Comparison of ENCODE assay signal across 43 cellular contexts in genomic region chr16:8579559-8579958, GRCh38. TPM values are rescaled to one million over a fixed set of nuclear protein-coding genes. Genes with fewer than 3 reads are reported as not detected.
"Had no signal": no experiment of that assay in that cellular context is flagged by ENCODE, and none has a peak within 500 bp of the region (broad histone marks: within the 10 kb centered on the region; RNA-seq: fewer than 3 reads in every experiment).

No MANE protein-coding gene starts in this region.

- H3K27me3 ChIP-seq: ascending aorta, body of pancreas, brain microvascular endothelial cell had no signal

- FAIRE-seq: astrocyte, bronchial epithelial cell had no signal

- H3K4me3 ChIP-seq: adrenal gland, ascending aorta, body of pancreas, breast epithelium, cardiac muscle cell had no signal

- H3K4me1 ChIP-seq: adrenal gland, ascending aorta, body of pancreas, breast epithelium had no signal

- H3K4me3 Mint-ChIP-seq: activated naive CD4-positive, alpha-beta T cell treated with anti-CD3 and anti-CD28 coated beads for 36 hours; activated naive CD4-positive, alpha-beta T cell treated with anti-CD3 and anti-CD28 coated beads, Interleukin-2, amount 10 ng/mL, durations not matched to agents 7 days and 5 days; activated naive CD4-positive, alpha-beta T cell treated with anti-CD3 and anti-CD28 coated beads, Interleukin-2, amount 50 U/mL, for 24 hours; activated naive CD8-positive, alpha-beta T cell; activated naive CD8-positive, alpha-beta T cell treated with anti-CD3 and anti-CD28 coated beads for 36 hours; activated naive CD8-positive, alpha-beta T cell treated with anti-CD3 and anti-CD28 coated beads, Interleukin-2, amount 10 ng/mL, durations not matched to agents 7 days and 5 days; activated naive CD8-positive, alpha-beta T cell treated with anti-CD3 and anti-CD28 coated beads, Interleukin-2, amount 50 U/mL, for 24 hours; activated T-cell treated with anti-CD3 and anti-CD28 coated beads, Interleukin-2, amount 50 U/mL, for 24 hours; activated T-cell treated with anti-CD3 and anti-CD28 coated beads, Interleukin-2, amount 50 U/mL, for 4 hours; activated T-cell treated with anti-CD3 and anti-CD28 coated beads, Interleukin-2, amount 50 U/mL, for 72 hours; activated T-helper 1 cell treated with anti-CD3 and anti-CD28 coated beads, Interleukin-12 subunit alpha, Interleukin-12 subunit beta, Interleukin-2, Interleukin-4 antibody, amounts not matched to agents 30 ng/mL and 10 ng/mL and 1 ng/mL, durations not matched to agents 14 hours and 24 hours and 36 hours; activated T-helper 17 cell treated with anti-CD3 and anti-CD28 coated beads, Interleukin-2, amount 50 U/mL, for 72 hours; brain; central memory CD8-positive, alpha-beta T cell had no signal

- H3K36me3 ChIP-seq: adrenal gland, ascending aorta, brain microvascular endothelial cell, breast epithelium, cardiac muscle cell had no signal

- H3K4me1 Mint-ChIP-seq: activated naive CD4-positive, alpha-beta T cell treated with anti-CD3 and anti-CD28 coated beads, Interleukin-2, amount 10 ng/mL, durations not matched to agents 7 days and 5 days; activated naive CD4-positive, alpha-beta T cell treated with anti-CD3 and anti-CD28 coated beads, Interleukin-2, amount 50 U/mL, for 24 hours; activated T-helper 17 cell treated with anti-CD3 and anti-CD28 coated beads, Interleukin-2, amount 50 U/mL, for 72 hours had no signal

- H3K9me3 Mint-ChIP-seq: activated naive CD4-positive, alpha-beta T cell treated with anti-CD3 and anti-CD28 coated beads for 36 hours; activated naive CD4-positive, alpha-beta T cell treated with anti-CD3 and anti-CD28 coated beads, Interleukin-2, amount 10 ng/mL, durations not matched to agents 7 days and 5 days; activated naive CD4-positive, alpha-beta T cell treated with anti-CD3 and anti-CD28 coated beads, Interleukin-2, amount 50 U/mL, for 24 hours; activated naive CD4-positive, alpha-beta T cell treated with anti-CD3 and anti-CD28 coated beads, Interleukin-2, amount 50 U/mL, for 72 hours; activated naive CD8-positive, alpha-beta T cell treated with anti-CD3 and anti-CD28 coated beads for 36 hours; activated naive CD8-positive, alpha-beta T cell treated with anti-CD3 and anti-CD28 coated beads, Interleukin-2, amount 10 ng/mL, durations not matched to agents 7 days and 5 days; activated naive CD8-positive, alpha-beta T cell treated with anti-CD3 and anti-CD28 coated beads, Interleukin-2, amount 50 U/mL, for 24 hours; activated T-cell treated with anti-CD3 and anti-CD28 coated beads, Interleukin-2, amount 50 U/mL, for 24 hours; activated T-cell treated with anti-CD3 and anti-CD28 coated beads, Interleukin-2, amount 50 U/mL, for 4 hours; activated T-cell treated with anti-CD3 and anti-CD28 coated beads, Interleukin-2, amount 50 U/mL, for 72 hours; activated T-helper 1 cell treated with anti-CD3 and anti-CD28 coated beads, Interleukin-12 subunit alpha, Interleukin-12 subunit beta, Interleukin-2, Interleukin-4 antibody, amounts not matched to agents 30 ng/mL and 10 ng/mL and 1 ng/mL, durations not matched to agents 14 hours and 24 hours and 36 hours; activated T-helper 17 cell treated with anti-CD3 and anti-CD28 coated beads, Interleukin-2, amount 50 U/mL, for 72 hours; activated T-helper 2 cell treated with anti-CD3 and anti-CD28 coated beads, Interferon-gamma antibody, Interleukin-2, Interleukin-4, amounts not matched to agents 10 μg/mL and 5 μg/mL and 100 μg/mL, durations not matched to agents 14 hours and 24 hours and 36 hours; central memory CD8-positive, alpha-beta T cell had no signal

- ATAC-seq: activated naive CD4-positive, alpha-beta T cell treated with anti-CD3 and anti-CD28 coated beads, Interleukin-2, amount 50 U/mL, for 72 hours; activated naive CD8-positive, alpha-beta T cell treated with anti-CD3 and anti-CD28 coated beads, Interleukin-2, amount 50 U/mL, for 24 hours; activated T-cell treated with anti-CD3 and anti-CD28 coated beads, Interleukin-2, amount 50 U/mL, for 4 hours; activated T-cell treated with anti-CD3 and anti-CD28 coated beads, Interleukin-2, amount 50 U/mL, for 72 hours; activated T-helper 17 cell treated with anti-CD3 and anti-CD28 coated beads, Interleukin-2, amount 50 U/mL, for 72 hours; body of pancreas had no signal

- H3K27ac ChIP-seq: adrenal gland, ascending aorta, body of pancreas, brain microvascular endothelial cell, breast epithelium, cardiac muscle cell had no signal

- H3K9me3 ChIP-seq: adrenal gland, ascending aorta, body of pancreas, breast epithelium had no signal

- H3K36me3 Mint-ChIP-seq: activated naive CD4-positive, alpha-beta T cell treated with anti-CD3 and anti-CD28 coated beads, Interleukin-2, amount 10 ng/mL, durations not matched to agents 7 days and 5 days; activated naive CD4-positive, alpha-beta T cell treated with anti-CD3 and anti-CD28 coated beads, Interleukin-2, amount 50 U/mL, for 24 hours; activated naive CD4-positive, alpha-beta T cell treated with anti-CD3 and anti-CD28 coated beads, Interleukin-2, amount 50 U/mL, for 72 hours; activated naive CD8-positive, alpha-beta T cell; activated naive CD8-positive, alpha-beta T cell treated with anti-CD3 and anti-CD28 coated beads for 36 hours; activated naive CD8-positive, alpha-beta T cell treated with anti-CD3 and anti-CD28 coated beads, Interleukin-2, amount 10 ng/mL, durations not matched to agents 7 days and 5 days; brain had no signal

- H3K27ac Mint-ChIP-seq: activated naive CD4-positive, alpha-beta T cell treated with anti-CD3 and anti-CD28 coated beads for 36 hours; activated naive CD4-positive, alpha-beta T cell treated with anti-CD3 and anti-CD28 coated beads, Interleukin-2, amount 10 ng/mL, durations not matched to agents 7 days and 5 days; activated naive CD4-positive, alpha-beta T cell treated with anti-CD3 and anti-CD28 coated beads, Interleukin-2, amount 50 U/mL, for 24 hours; activated naive CD8-positive, alpha-beta T cell; activated naive CD8-positive, alpha-beta T cell treated with anti-CD3 and anti-CD28 coated beads for 36 hours; activated naive CD8-positive, alpha-beta T cell treated with anti-CD3 and anti-CD28 coated beads, Interleukin-2, amount 10 ng/mL, durations not matched to agents 7 days and 5 days; activated naive CD8-positive, alpha-beta T cell treated with anti-CD3 and anti-CD28 coated beads, Interleukin-2, amount 50 U/mL, for 24 hours; activated T-cell treated with anti-CD3 and anti-CD28 coated beads, Interleukin-2, amount 50 U/mL, for 24 hours; activated T-cell treated with anti-CD3 and anti-CD28 coated beads, Interleukin-2, amount 50 U/mL, for 72 hours; activated T-helper 1 cell treated with anti-CD3 and anti-CD28 coated beads, Interleukin-12 subunit alpha, Interleukin-12 subunit beta, Interleukin-2, Interleukin-4 antibody, amounts not matched to agents 30 ng/mL and 10 ng/mL and 1 ng/mL, durations not matched to agents 14 hours and 24 hours and 36 hours; activated T-helper 17 cell treated with anti-CD3 and anti-CD28 coated beads, Interleukin-2, amount 50 U/mL, for 72 hours; activated T-helper 2 cell treated with anti-CD3 and anti-CD28 coated beads, Interferon-gamma antibody, Interleukin-2, Interleukin-4, amounts not matched to agents 10 μg/mL and 5 μg/mL and 100 μg/mL, durations not matched to agents 14 hours and 24 hours and 36 hours; brain had no signal

- DNase-seq: activated effector memory CD4-positive, alpha-beta T cell treated with anti-CD3 and anti-CD28 coated beads, Interleukin-2, amount 50 U/mL, for 16 hours; activated effector memory CD4-positive, alpha-beta T cell treated with Interleukin-2 at 50 U/mL for 16 hours; activated gamma-delta T cell; activated gamma-delta T cell treated with Interleukin-2 at 50 U/mL for 16 hours; activated naive CD4-positive, alpha-beta T cell; activated naive CD4-positive, alpha-beta T cell treated with anti-CD3 and anti-CD28 coated beads for 36 hours; activated naive CD4-positive, alpha-beta T cell treated with anti-CD3 and anti-CD28 coated beads, Interleukin-2, amount 10 ng/mL, durations not matched to agents 7 days and 5 days; activated naive CD4-positive, alpha-beta T cell treated with anti-CD3 and anti-CD28 coated beads, Interleukin-2, amount 50 U/mL, for 16 hours; activated naive CD4-positive, alpha-beta T cell treated with Interleukin-2 at 50 U/mL for 16 hours; activated naive CD8-positive, alpha-beta T cell treated with anti-CD3 and anti-CD28 coated beads for 36 hours; activated naive CD8-positive, alpha-beta T cell treated with anti-CD3 and anti-CD28 coated beads, Interleukin-2, amount 10 ng/mL, durations not matched to agents 7 days and 5 days; activated naive CD8-positive, alpha-beta T cell treated with anti-CD3 and anti-CD28 coated beads, Interleukin-2, amount 50 U/mL, for 24 hours; activated T-cell treated with anti-CD3 and anti-CD28 coated beads, Interleukin-2, amount 50 U/mL, for 1 hour; activated T-cell treated with anti-CD3 and anti-CD28 coated beads, Interleukin-2, amount 50 U/mL, for 24 hours; activated T-cell treated with anti-CD3 and anti-CD28 coated beads, Interleukin-2, amount 50 U/mL, for 4 hours; activated T-cell treated with anti-CD3 and anti-CD28 coated beads, Interleukin-2, amount 50 U/mL, for 48 hours; activated T-cell treated with anti-CD3 and anti-CD28 coated beads, Interleukin-2, amount 50 U/mL, for 72 hours; adrenal gland; amniotic stem cell; amygdala; anterior cingulate cortex; body of pancreas; brain microvascular endothelial cell; caudate nucleus; central memory CD4-positive, alpha-beta T cell; cerebellar nuclear complex had no signal

RNA-seq across cellular contexts. Expression of gene TMEM114, which starts 10.8 kb away (rescaled TPM):
- total RNA-seq: activated naive CD4-positive, alpha-beta T cell treated with anti-CD3 and anti-CD28 coated beads for 36 hours; activated naive CD4-positive, alpha-beta T cell treated with anti-CD3 and anti-CD28 coated beads, Interleukin-2, amount 50 U/mL, for 72 hours; activated naive CD8-positive, alpha-beta T cell treated with anti-CD3 and anti-CD28 coated beads for 36 hours; activated naive CD8-positive, alpha-beta T cell treated with anti-CD3 and anti-CD28 coated beads, Interleukin-2, amount 10 ng/mL, durations not matched to agents 7 days and 5 days; activated T-cell treated with anti-CD3 and anti-CD28 coated beads, Interleukin-2, amount 50 U/mL, for 4 hours; activated T-cell treated with anti-CD3 and anti-CD28 coated beads, Interleukin-2, amount 50 U/mL, for 72 hours; activated T-helper 1 cell treated with anti-CD3 and anti-CD28 coated beads, Interleukin-12 subunit alpha, Interleukin-12 subunit beta, Interleukin-2, Interleukin-4 antibody, amounts not matched to agents 30 ng/mL and 10 ng/mL and 1 ng/mL, durations not matched to agents 14 hours and 24 hours and 36 hours; activated T-helper 17 cell treated with anti-CD3 and anti-CD28 coated beads, Interleukin-2, amount 50 U/mL, for 72 hours; activated T-helper 2 cell treated with anti-CD3 and anti-CD28 coated beads, Interferon-gamma antibody, Interleukin-2, Interleukin-4, amounts not matched to agents 10 μg/mL and 5 μg/mL and 100 μg/mL, durations not matched to agents 14 hours and 24 hours and 36 hours; adrenal gland; ascending aorta; astrocyte; body of pancreas; breast epithelium; bronchial epithelial cell; cardiac muscle cell; cardiac septum; cerebellum; chondrocyte had no signal
- polyA plus RNA-seq: adipose tissue, cardiac muscle cell had no signal
